Comparison of ENCODE assay signal across 21 cellular contexts in genomic region chr12:13039557-13039956, GRCh38. TPM values are rescaled to one million over a fixed set of nuclear protein-coding genes. Genes with fewer than 3 reads are reported as not detected.
DNase-seq lines count a peak whose midpoint lies in the region; ATAC-seq and TF ChIP-seq lines count a peak whose summit lies in the region.
"Had no signal": no experiment of that assay in that cellular context is flagged by ENCODE, and none has a peak within 500 bp of the region (broad histone marks: within the 10 kb centered on the region; RNA-seq: fewer than 3 reads in every experiment).

No MANE protein-coding gene starts in this region.

- H2AK9ac ChIP-seq in IMR-90 (replicated peaks; ENCODE audit: low read depth, low read length, poor library complexity) = no peak overlapping the region

- DNase-seq in IMR-90 = no peak
- peak; percentile 65 for DNase-seq in prostate gland (ENCODE audit: low spot score)
- DNase-seq in activated gamma-delta T cell (lab: John Stamatoyannopoulos, UW) = no peak
- DNase-seq in NCI-H1092 treated with DMSO at 0.1 percent for 48 hours (lab: John Stamatoyannopoulos, UW) = no peak
- DNase-seq: activated CD4-positive, alpha-beta T cell treated with anti-CD3 and anti-CD28 coated beads, Interleukin-2, amount 50 U/mL, for 1 hour; activated CD8-positive, alpha-beta memory T cell treated with anti-CD3 and anti-CD28 coated beads, Interleukin-2, amount 10 ng/mL, durations not matched to agents 7 days and 5 days; CD4-positive, alpha-beta T cell; GM23248; KG1; lower lobe of right lung; MV-4-11; NCI-H1930; NCI-H226; PC-3; stimulated activated CD4-positive, alpha-beta T cell treated with anti-CD3 and anti-CD28 coated beads, Interleukin-2, amount 100 ng/mL, for 48 hours; stimulated activated naive CD4-positive, alpha-beta T cell had no signal

- ATAC-seq in IMR-90 (ENCODE audit: low read depth) = no peak
- peak; percentile 14 for ATAC-seq in esophagus mucosa
- no peak for ATAC-seq in GM18505 (IDR thresholded peaks at IDR 0.05; ENCODE audit: unreplicated experiment)
- ATAC-seq: activated CD8-positive, alpha-beta memory T cell treated with anti-CD3 and anti-CD28 coated beads, Interleukin-2, amount 10 ng/mL, durations not matched to agents 7 days and 5 days; lower lobe of right lung; PC-3; Right ventricle myocardium inferior had no signal

- no peak overlapping the region for H2AFZ ChIP-seq in IMR-90 (replicated peaks; ENCODE audit: low read length, poor library complexity)
- H2AFZ ChIP-seq: GM23248 had no signal

- no peak overlapping the region for H3K23ac ChIP-seq in IMR-90 (ENCODE audit: low read depth, low read length)

- dilution Hi-C loops in IMR-90 (cut with HindIII; ENCODE audit: low sequenced_read_pairs, unreplicated experiment) = no loop called here

- H4K8ac ChIP-seq in IMR-90 (ENCODE audit: low read depth in 2 of 2, low read length in 2 of 2) = no peak overlapping the region

- peaks cover 13 to 31% (median 28%) of the 10 kb centered on the region in 10 experiments for H3K4me1 ChIP-seq in BLaER1 treated with 17β-estradiol and CSF1 and Interleukin-3, amounts not matched to agents 10 nM and 100 nM
- H3K4me1 ChIP-seq in IMR-90 (ENCODE audit: control insufficient read depth, insufficient read depth, low read length) (peaks cover 4% of the 10 kb centered on the region), prostate gland (replicated peaks) (peaks cover 5% of the 10 kb centered on the region)

- H3K18ac ChIP-seq in IMR-90 (ENCODE audit: low read depth, low read length) = no peak overlapping the region

- H3K4me2 ChIP-seq in BLaER1 treated with 17β-estradiol and CSF1 and Interleukin-3, amounts not matched to agents 10 nM and 100 nM = peak overlapping the region; percentile 38 to 75 (median 63)
- no peak overlapping the region for H3K4me2 ChIP-seq in IMR-90 (ENCODE audit: low read depth, low read length)

- H3K9ac ChIP-seq in BLaER1 treated with 17β-estradiol and CSF1 and Interleukin-3, amounts not matched to agents 10 nM and 100 nM = peak overlapping the region in 2 of 11 experiments; percentile 5 to 7; a peak in 1 of 22 replicates
- H3K9ac ChIP-seq in IMR-90 (ENCODE audit: low read depth, low read length) = no peak overlapping the region
- H3K9ac ChIP-seq: GM23248 had no signal

- H3K14ac ChIP-seq in IMR-90 (replicated peaks; ENCODE audit: low read depth, low read length) = 0 out of 2 replicates have a peak overlapping the region, but pooled peaks have one; percentile 1

- H2BK20ac ChIP-seq in IMR-90 (ENCODE audit: low read depth, low read length) = no peak overlapping the region

- no peak overlapping the region for H2BK5ac ChIP-seq in IMR-90 (ENCODE audit: low read depth, low read length, poor library complexity, severe bottlenecking)

- no peaks in the 10 kb centered on the region for H3K27me3 ChIP-seq in BLaER1 treated with 17β-estradiol and CSF1 and Interleukin-3, amounts not matched to agents 10 nM and 100 nM
- no peaks in the 10 kb centered on the region for H3K27me3 ChIP-seq in IMR-90 (ENCODE audit: control insufficient read depth, insufficient read depth, low read length)
- H3K27me3 ChIP-seq in prostate gland (replicated peaks; ENCODE audit: insufficient read depth) = no peaks in the 10 kb centered on the region

- H2BK15ac ChIP-seq in IMR-90 (ENCODE audit: low read depth, low read length) = no peak overlapping the region; the same call in 2 of the 3 replicates

- in situ Hi-C loops in IMR-90 (cut with MboI; ENCODE audit: low sequenced_read_pairs) = loop anchor here (25.0 kb wide), 1 partner anchor 498 kb away; no protein-coding TSS in a partner anchor

- peak overlapping the region in 7 of 11 experiments; percentile 36 to 54 (median 45); a peak in 13 of 22 replicates for H3K27ac ChIP-seq in BLaER1 treated with 17β-estradiol and CSF1 and Interleukin-3, amounts not matched to agents 10 nM and 100 nM
- no peak overlapping the region for H3K27ac ChIP-seq in IMR-90 (ENCODE audit: insufficient read depth, low read length)
- peak overlapping the region in 1 of 2 donors; percentile 40 for H3K27ac ChIP-seq in prostate gland
- H3K27ac ChIP-seq: coronary artery, lower lobe of right lung had no signal

- H3K56ac ChIP-seq in IMR-90 (ENCODE audit: extremely low read depth, insufficient read depth, low read length) = no peak overlapping the region

- intact Hi-C loops in IMR-90 (cut with micrococcal nuclease) = no loop called here
- intact Hi-C loops in prostate gland (cut with DNase I) = no loop called here

- 0 out of 2 replicates have a peak, but pooled peaks cover 2% of the 10 kb centered on the region for H3K9me1 ChIP-seq in IMR-90 (ENCODE audit: insufficient read depth, low read length)

- TF ChIP-seq RAD21 in IMR-90 (IDR thresholded peaks at IDR 0.05; ENCODE audit: low read length) = no peak

- CTCF ChIA-PET in IMR-90 (lab: Yijun Ruan, JAX) = no interaction called here

- 0 out of 2 replicates have a peak overlapping the region, but pooled peaks have one; percentile 29 for H2AK5ac ChIP-seq in IMR-90 (ENCODE audit: low read depth, low read length)

- no peak for TF ChIP-seq POLR2A in IMR-90 (IDR thresholded peaks at IDR 0.05; ENCODE audit: low read depth, low read length)
- no peak for TF ChIP-seq POLR2A in prostate gland (IDR thresholded peaks at IDR 0.05)
- TF ChIP-seq POLR2A in GM18505 (IDR thresholded peaks at IDR 0.05; ENCODE audit: borderline replicate concordance, extremely low read depth, insufficient read depth, insufficient read length) = no peak

- no peak overlapping the region for H4K91ac ChIP-seq in IMR-90 (ENCODE audit: insufficient read depth, low read depth, low read length)

- H4K5ac ChIP-seq in IMR-90 (ENCODE audit: low read depth, low read length) = no peak overlapping the region

- no peak overlapping the region for H2BK120ac ChIP-seq in IMR-90 (ENCODE audit: low read depth, low read length)

- no peaks in the 10 kb centered on the region for H3K36me3 ChIP-seq in BLaER1 treated with 17β-estradiol and CSF1 and Interleukin-3, amounts not matched to agents 10 nM and 100 nM
- H3K36me3 ChIP-seq in IMR-90 (ENCODE audit: control insufficient read depth, insufficient read depth, low read length) (no peaks in the 10 kb centered on the region), prostate gland (no peaks in the 10 kb centered on the region)
- H3K36me3 ChIP-seq: lower lobe of right lung had no signal

- POLR2A ChIA-PET in IMR-90 (lab: Charles Lee; ENCODE audit: unreplicated experiment) = no interaction called here

- TF ChIP-seq CTCF in IMR-90 (conservative IDR thresholded peaks at IDR 0.05; ENCODE audit: low read depth, low read length) = no peak
- TF ChIP-seq CTCF in prostate gland (IDR thresholded peaks at IDR 0.05) = no peak

- H3K9me3 ChIP-seq in BLaER1 treated with 17β-estradiol and CSF1 and Interleukin-3, amounts not matched to agents 10 nM and 100 nM (replicated peaks in 1 of 11) = no peaks in the 10 kb centered on the region
- H3K9me3 ChIP-seq in IMR-90 (ENCODE audit: control insufficient read depth, insufficient read depth, low read length) = no peaks in the 10 kb centered on the region
- H3K9me3 ChIP-seq in prostate gland = no peaks in the 10 kb centered on the region
- H3K9me3 ChIP-seq: lower lobe of right lung had no signal

- BruUV-seq in IMR-90 (replicated peaks; lab: Mats Ljungman, UMichigan) = no TSS peak

- H3K79me1 ChIP-seq in IMR-90 (ENCODE audit: low read depth in 1 of 2, low read length in 2 of 2) = no peaks in the 10 kb centered on the region

- no peaks in the 10 kb centered on the region for H4K20me1 ChIP-seq in BLaER1 treated with 17β-estradiol and CSF1 and Interleukin-3, amounts not matched to agents 10 nM and 100 nM
- no peaks in the 10 kb centered on the region for H4K20me1 ChIP-seq in IMR-90 (ENCODE audit: insufficient read depth, low read length)

- no peak overlapping the region for H3K4me3 ChIP-seq in BLaER1 treated with 17β-estradiol and CSF1 and Interleukin-3, amounts not matched to agents 10 nM and 100 nM
- H3K4me3 ChIP-seq in IMR-90 (ENCODE audit: insufficient read depth, low read depth, low read length) = no peak overlapping the region
- no peak overlapping the region for H3K4me3 ChIP-seq in prostate gland
- H3K4me3 ChIP-seq: coronary artery, GM23248, lower lobe of right lung had no signal

- no peak overlapping the region for H3K4ac ChIP-seq in IMR-90 (ENCODE audit: low read depth, low read length)

- 67% methylated on average over 2 of the region's 3 CpGs; no CpG with 5 or more reads in 1 of the 2 experiments for WGBS in IMR-90 (ENCODE audit: extremely low coverage in 2 of 2, insufficient read length in 1 of 2), 2 experiments
- WGBS in prostate gland = 31% methylated on average over 3 of the region's 3 CpGs

TF ChIP-seq in IMR-90, 13 proteins besides CTCF, POLR2A, EP300 and RAD21 (continues in another document):
- TF ChIP-seq FOS (IDR thresholded peaks at IDR 0.05; ENCODE audit: low read depth, low read length) (no peak), ELK1 (IDR thresholded peaks at IDR 0.05; ENCODE audit: borderline replicate concordance, low read depth, low read length) (no peak), CHD1 (IDR thresholded peaks at IDR 0.05; ENCODE audit: low read depth, low read length) (no peak), BHLHE40 (IDR thresholded peaks at IDR 0.05; ENCODE audit: low read depth, low read length) (no peak), RFX5 (IDR thresholded peaks at IDR 0.05; ENCODE audit: low read depth, low read length) (no peak), MAZ (IDR thresholded peaks at IDR 0.05; ENCODE audit: borderline replicate concordance, low read depth, low read length) (no peak)

RNA-seq across cellular contexts. Expression of gene FAM234B, which starts 4.6 kb away (rescaled TPM):
- total RNA-seq in IMR-90 (2012; rRNA removed) = 6.7 and 8.6 TPM in 2 replicates
- 3.6 and 3.7 TPM in 2 replicates for polyA plus RNA-seq in IMR-90 (2012; rRNA removed)
- polyA plus RNA-seq in IMR-90 (2012; cell fraction: cytosol; rRNA removed) = 2.2 and 2.5 TPM in 2 replicates
- polyA plus RNA-seq in IMR-90 (2012; cell fraction: nucleus; rRNA removed; ENCODE audit: low replicate concordance) = 1.7 and 3.8 TPM in 2 replicates
- 2.4 TPM for total RNA-seq in esophagus mucosa
- total RNA-seq in prostate gland = 10 to 100 TPM; 14.7 to 24.3 TPM

RNA-seq across cellular contexts. Expression of gene HEBP1, which starts 39.5 kb away (rescaled TPM):
- total RNA-seq in IMR-90 (2012; rRNA removed) = 14.7 and 18.8 TPM in 2 replicates
- polyA plus RNA-seq in IMR-90 (2012; rRNA removed) = 44.2 and 49.2 TPM in 2 replicates
- polyA plus RNA-seq in IMR-90 (2012; cell fraction: cytosol; rRNA removed) = 51.3 and 60.0 TPM in 2 replicates
- polyA plus RNA-seq in IMR-90 (2012; cell fraction: nucleus; rRNA removed; ENCODE audit: low replicate concordance) = 16.0 and 25.4 TPM in 2 replicates
- total RNA-seq in esophagus mucosa = 24.5 TPM
- 10 to 100 TPM; 30.0 to 40.3 TPM for total RNA-seq in prostate gland
